Comparison of ENCODE assay signal across 8 cellular contexts in genomic region chr13:87274209-87274819, GRCh38.
DNase-seq lines count a peak whose midpoint lies in the region; ATAC-seq, FAIRE-seq and TF ChIP-seq lines count a peak whose summit lies in the region.

No MANE protein-coding gene starts in this region.

- TF ChIP-seq CTCF in astrocyte (IDR thresholded peaks at IDR 0.05; ENCODE audit: insufficient read depth, low read depth, low read length) (peak; percentile 78), right lobe of liver (IDR thresholded peaks at IDR 0.05) (peak; percentile 61 to 76 (median 72))

- WGBS in right lobe of liver (ENCODE audit: insufficient coverage, low coverage, low lambda C conversion rate, missing lambda C conversion rate): 0% methylated on average over 1 of the region's 1 CpG

- H3K9ac ChIP-seq in astrocyte (ENCODE audit: low read length): no peak overlapping the region

- DNase-seq in DMS114 treated with DMSO at 0.1 percent for 48 hours (lab: John Stamatoyannopoulos, UW; ENCODE audit: unreplicated experiment) (peak; percentile 8), H4 (ENCODE audit: low spot score) (peak; percentile 19), NCI-H345 (lab: John Stamatoyannopoulos, UW) (peak; percentile 79), astrocyte (ENCODE audit: low read depth) (peak; percentile 22), right lobe of liver (peak in 2 of 3 donors; percentile 9 to 48), posterior vena cava (ENCODE audit: low spot score) (no peak)

- no peaks in the 10 kb centered on the region for H3K9me3 Mint-ChIP-seq in astrocyte (ENCODE audit: unreplicated experiment)

- intact Hi-C loops in right lobe of liver (cut with DNase I): no loop called here
- intact Hi-C loops in posterior vena cava (cut with DNase I): no loop called here

- H3K27ac Mint-ChIP-seq in astrocyte (ENCODE audit: unreplicated experiment): no peak overlapping the region

- FAIRE-seq in astrocyte (lab: Jason Lieb, UNC): no peak

- no peaks in the 10 kb centered on the region for H3K4me1 ChIP-seq in astrocyte (ENCODE audit: insufficient read depth, low read length)
- H3K4me1 ChIP-seq in right lobe of liver: no peaks in the 10 kb centered on the region

- no peak for TF ChIP-seq POLR2A in right lobe of liver (IDR thresholded peaks at IDR 0.05)

- H3K27ac ChIP-seq in astrocyte (ENCODE audit: low read depth, low read length) (no peak overlapping the region), right lobe of liver (no peak overlapping the region)

- H3K36me3 ChIP-seq in astrocyte (ENCODE audit: insufficient read depth, low read length): no peaks in the 10 kb centered on the region
- H3K36me3 ChIP-seq in right lobe of liver: no peaks in the 10 kb centered on the region

- no peak overlapping the region for H3K4me3 Mint-ChIP-seq in astrocyte (ENCODE audit: unreplicated experiment)

- H3K9me3 ChIP-seq in astrocyte (ENCODE audit: insufficient read depth, low read depth, low read length) (no peaks in the 10 kb centered on the region), right lobe of liver (no peaks in the 10 kb centered on the region)

- H3K4me1 Mint-ChIP-seq in astrocyte (ENCODE audit: low read depth, unreplicated experiment): peaks cover 2% of the 10 kb centered on the region

- H3K4me2 ChIP-seq in astrocyte (ENCODE audit: low read length): no peak overlapping the region

- H3K27me3 ChIP-seq in astrocyte (ENCODE audit: insufficient read depth, low read length) (no peaks in the 10 kb centered on the region), right lobe of liver (no peaks in the 10 kb centered on the region)

- ATAC-seq in right lobe of liver (peak; percentile 79 to 84 (median 81)), HG02678 (IDR thresholded peaks at IDR 0.05; ENCODE audit: unreplicated experiment) (no peak), HG03565 (IDR thresholded peaks at IDR 0.05; ENCODE audit: unreplicated experiment) (no peak)

- H3K36me3 Mint-ChIP-seq in astrocyte (ENCODE audit: low read depth, unreplicated experiment): no peaks in the 10 kb centered on the region

- no peak overlapping the region for H2AFZ ChIP-seq in astrocyte (ENCODE audit: low read depth, low read length)

- no peaks in the 10 kb centered on the region for H3K27me3 Mint-ChIP-seq in astrocyte (ENCODE audit: low read depth, unreplicated experiment)

- no peaks in the 10 kb centered on the region for H4K20me1 ChIP-seq in astrocyte (ENCODE audit: insufficient read depth, low read length)

- H3K4me3 ChIP-seq in astrocyte (ENCODE audit: insufficient read depth, low read depth, low read length) (no peak overlapping the region), right lobe of liver (no peak overlapping the region)

- H3K79me2 ChIP-seq in astrocyte (ENCODE audit: insufficient read depth, low read length): no peaks in the 10 kb centered on the region

Comparison
In these comparisons a context has a peak if more than half of its experiments do, and no peak if none do; other contexts are left out.
1. ATAC-seq: peak in right lobe of liver (4 of 4); none in HG02678 (single experiment) and HG03565 (single experiment).